21 cellular contexts compared by ENCODE assay signal in genomic region chr5:120122711-120123110, GRCh38.
"Had no signal": no experiment of that assay in that cellular context is flagged by ENCODE, and none has a peak within 500 bp of the region (broad histone marks: within the 10 kb centered on the region; RNA-seq: fewer than 3 reads in every experiment).

No MANE protein-coding gene starts in this region.

- DNase-seq: effector memory CD8-positive, alpha-beta T cell; foreskin fibroblast; glutamatergic neuron; left ventricle myocardium inferior; lower lobe of right lung; mesenchymal stem cell; midbrain; naive B cell; retina; right lobe of liver; stimulated activated CD4-positive, alpha-beta T cell treated with anti-CD3 and anti-CD28 coated beads, Interleukin-4, amount 100 ng/mL, for 1 hour; stimulated activated CD8-positive, alpha-beta memory T cell treated with anti-CD3 and anti-CD28 coated beads, Interleukin-4, amount 100 ng/mL, for 48 hours; stimulated activated naive CD8-positive, alpha-beta T cell treated with anti-CD3 and anti-CD28 coated beads, Interleukin-15, Interleukin-2, amounts not matched to agents 100 U/mL and 50 U/mL, for 24 hours; thyroid gland; upper lobe of left lung; uterus had no signal

- ATAC-seq: effector memory CD8-positive, alpha-beta T cell; gastroesophageal sphincter; lower lobe of right lung; right lobe of liver; stimulated activated effector memory CD8-positive, alpha-beta T cell treated with anti-CD3 and anti-CD28 coated beads, Interleukin-12 subunit alpha, Interleukin-12 subunit beta, amount 100 ng/mL, for 72 hours; stimulated activated naive CD8-positive, alpha-beta T cell treated with anti-CD3 and anti-CD28 coated beads, Interleukin-15, Interleukin-2, amounts not matched to agents 100 U/mL and 50 U/mL, for 24 hours had no signal

- H3K4me3 ChIP-seq: esophagus muscularis mucosa, gastroesophageal sphincter, left ventricle myocardium inferior, lower lobe of right lung, prostate gland, right lobe of liver, suprapubic skin, thyroid gland, upper lobe of left lung, uterus had no signal
